In the genomic region with DNA sequence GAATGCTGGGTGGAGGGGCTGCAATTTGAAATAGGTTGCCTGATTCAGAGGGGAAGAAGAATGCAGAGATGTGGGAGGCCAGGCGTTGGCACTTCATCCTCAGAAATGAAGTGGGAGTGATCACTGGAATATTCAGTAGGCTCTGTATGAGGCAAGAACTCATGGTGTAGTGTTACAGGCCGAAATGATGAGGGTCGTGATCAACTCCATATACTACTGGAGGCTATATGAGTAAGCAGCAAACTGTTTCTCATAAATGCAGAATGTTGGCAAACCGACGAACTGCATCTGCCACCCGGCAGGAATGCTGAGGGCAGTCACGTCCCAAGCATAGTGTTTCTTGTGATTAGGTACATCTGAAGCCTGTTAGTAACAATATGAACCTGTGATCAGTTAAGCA, we compare ENCODE assay signal across 14 cellular contexts. TPM values are rescaled to one million over a fixed set of nuclear protein-coding genes. Genes with fewer than 3 reads are reported as not detected.
DNase-seq lines count a peak whose midpoint lies in the region; ATAC-seq and TF ChIP-seq lines count a peak whose summit lies in the region.
"Had no signal": no experiment of that assay in that cellular context is flagged by ENCODE, and none has a peak within 500 bp of the region (broad histone marks: within the 10 kb centered on the region; RNA-seq: fewer than 3 reads in every experiment).

No MANE protein-coding gene starts in this region.

- H3K9me1 ChIP-seq in IMR-90 (ENCODE audit: insufficient read depth, low read length), result no peaks in the 10 kb centered on the region

- H3K27ac ChIP-seq in IMR-90 (ENCODE audit: insufficient read depth, low read length), result peak overlapping the region; percentile 90
- no peak overlapping the region for H3K27ac ChIP-seq in brain microvascular endothelial cell
- no peak overlapping the region for H3K27ac ChIP-seq in left lung
- H3K27ac ChIP-seq in ovary, result no peak overlapping the region
- H3K27ac ChIP-seq: esophagus muscularis mucosa, neutrophil had no signal

- H2AK9ac ChIP-seq in IMR-90 (replicated peaks; ENCODE audit: low read depth, low read length, poor library complexity), result peak overlapping the region; percentile 68

- peak overlapping the region; percentile 88 for H2BK20ac ChIP-seq in IMR-90 (ENCODE audit: low read depth, low read length)

- no peaks in the 10 kb centered on the region for H3K27me3 ChIP-seq in IMR-90 (ENCODE audit: control insufficient read depth, insufficient read depth, low read length)
- no peaks in the 10 kb centered on the region for H3K27me3 ChIP-seq in brain microvascular endothelial cell (replicated peaks)
- no peaks in the 10 kb centered on the region for H3K27me3 ChIP-seq in left lung
- H3K27me3 ChIP-seq in ovary, result no peaks in the 10 kb centered on the region
- H3K27me3 ChIP-seq: esophagus muscularis mucosa, neutrophil had no signal

- H3K4me1 ChIP-seq in IMR-90 (ENCODE audit: control insufficient read depth, insufficient read depth, low read length) (peaks cover 11% of the 10 kb centered on the region), left lung (no peaks in the 10 kb centered on the region), ovary (ENCODE audit: insufficient read depth) (no peaks in the 10 kb centered on the region)
- H3K4me1 ChIP-seq: esophagus muscularis mucosa had no signal

- intact Hi-C loops in IMR-90 (cut with micrococcal nuclease) (loop anchor here (5.0 kb wide), 1 partner anchor 36 kb away; no protein-coding TSS in a partner anchor), left lung (cut with DNase I) (no loop called here), ovary (cut with DNase I) (no loop called here)

- dilution Hi-C loops in IMR-90 (cut with HindIII; ENCODE audit: low sequenced_read_pairs, unreplicated experiment), result no loop called here

- TF ChIP-seq POLR2A in IMR-90 (IDR thresholded peaks at IDR 0.05; ENCODE audit: low read depth, low read length) (no peak), ovary (IDR thresholded peaks at IDR 0.05) (no peak)

- in situ Hi-C loops in IMR-90 (cut with MboI; ENCODE audit: low sequenced_read_pairs) (loop anchor here (5.0 kb wide), 1 partner anchor 41 kb away; no protein-coding TSS in a partner anchor), brain microvascular endothelial cell (cut with HindIII; ENCODE audit: low pct_ligation_motif_present, low sequenced_read_pairs) (no loop called here)

- no peaks in the 10 kb centered on the region for H4K20me1 ChIP-seq in IMR-90 (ENCODE audit: insufficient read depth, low read length)

- H3K4me2 ChIP-seq in IMR-90 (ENCODE audit: low read depth, low read length), result peak overlapping the region; percentile 50

- H2AK5ac ChIP-seq in IMR-90 (ENCODE audit: low read depth, low read length), result peak overlapping the region; percentile 91; the same call in 1 of the 2 replicates

- TF ChIP-seq RAD21 in IMR-90 (IDR thresholded peaks at IDR 0.05; ENCODE audit: low read length), result no peak

- TF ChIP-seq CTCF in AG10803 (conservative IDR thresholded peaks at IDR 0.05; ENCODE audit: low read length), result no peak
- no peak for TF ChIP-seq CTCF in IMR-90 (conservative IDR thresholded peaks at IDR 0.05; ENCODE audit: low read depth, low read length)
- no peak for TF ChIP-seq CTCF in brain microvascular endothelial cell (IDR thresholded peaks at IDR 0.05; ENCODE audit: low read depth, low read length, missing control alignments)
- no peak for TF ChIP-seq CTCF in left lung (IDR thresholded peaks at IDR 0.05)
- no peak for TF ChIP-seq CTCF in ovary (IDR thresholded peaks at IDR 0.05)

- H3K9me3 ChIP-seq in IMR-90 (ENCODE audit: control insufficient read depth, insufficient read depth, low read length), result no peaks in the 10 kb centered on the region
- H3K9me3 ChIP-seq in left lung, result no peaks in the 10 kb centered on the region
- H3K9me3 ChIP-seq in ovary, result no peaks in the 10 kb centered on the region
- H3K9me3 ChIP-seq: esophagus muscularis mucosa, neutrophil had no signal

- H3K79me1 ChIP-seq in IMR-90 (ENCODE audit: low read depth in 1 of 2, low read length in 2 of 2), result no peaks in the 10 kb centered on the region

- H3K14ac ChIP-seq in IMR-90 (replicated peaks; ENCODE audit: low read depth, low read length), result peak overlapping the region; percentile 1; the same call in 1 of the 2 replicates

- H2AFZ ChIP-seq in IMR-90 (replicated peaks; ENCODE audit: low read length, poor library complexity), result peak overlapping the region; percentile 78

- H4K91ac ChIP-seq in IMR-90 (ENCODE audit: insufficient read depth, low read depth, low read length), result peak overlapping the region; percentile 92

- H2BK120ac ChIP-seq in IMR-90 (ENCODE audit: low read depth, low read length), result peak overlapping the region; percentile 87

- ATAC-seq in IMR-90 (ENCODE audit: low read depth), result peak; percentile 94
- no peak for ATAC-seq in left lung
- ATAC-seq: Panc1 had no signal

- peak overlapping the region; percentile 99 for H2BK5ac ChIP-seq in IMR-90 (ENCODE audit: low read depth, low read length, poor library complexity, severe bottlenecking)

- CTCF ChIA-PET in IMR-90 (lab: Yijun Ruan, JAX), result interaction anchor here (0.6 kb wide), 1 partner anchor 23 kb away, joined by 3 read pairs; no protein-coding TSS in a partner anchor

- peak overlapping the region; percentile 85 for H3K4ac ChIP-seq in IMR-90 (ENCODE audit: low read depth, low read length)

- peak overlapping the region; percentile 86 to 88 for H4K8ac ChIP-seq in IMR-90 (ENCODE audit: low read depth in 2 of 2, low read length in 2 of 2)

- peak overlapping the region; percentile 77 for H4K5ac ChIP-seq in IMR-90 (ENCODE audit: low read depth, low read length)

- DNase-seq in AG10803 (ENCODE audit: low read depth) (peak; percentile 93), IMR-90 (peak; percentile 96), brain microvascular endothelial cell (peak; percentile 11), kidney glomerular epithelial cell (lab: John Stamatoyannopoulos, UW) (peak; percentile 80), NCI-H2107 treated with DMSO at 0.1 percent for 48 hours (lab: John Stamatoyannopoulos, UW; ENCODE audit: unreplicated experiment) (no peak), left lung (no peak), ovary (no peak), DMS79 treated with DMSO at 0.1 percent for 48 hours (lab: John Stamatoyannopoulos, UW) (no peak)
- DNase-seq: activated T-cell treated with anti-CD3 and anti-CD28 coated beads for 4 hours, left cardiac atrium had no signal

- POLR2A ChIA-PET in IMR-90 (lab: Charles Lee; ENCODE audit: unreplicated experiment), result no interaction called here

- peak overlapping the region; percentile 58 for H3K56ac ChIP-seq in IMR-90 (ENCODE audit: extremely low read depth, insufficient read depth, low read length)

- H3K9ac ChIP-seq in IMR-90 (ENCODE audit: low read depth, low read length), result peak overlapping the region; percentile 37

- BruUV-seq in IMR-90 (replicated peaks; lab: Mats Ljungman, UMichigan), result no TSS peak

- WGBS in IMR-90 (ENCODE audit: extremely low coverage in 2 of 2, insufficient read length in 1 of 2), 2 experiments, result 0% methylated on average over 1 of the region's 7 CpGs; no CpG with 5 or more reads in 1 of the 2 experiments
- 54 to 68% (median 66%) methylated on average over 7 of the region's 7 CpGs for WGBS in ovary, 3 donors

- H2BK15ac ChIP-seq in IMR-90 (ENCODE audit: low read depth, low read length), result peak overlapping the region; percentile 91

- H3K18ac ChIP-seq in IMR-90 (ENCODE audit: low read depth, low read length), result peak overlapping the region; percentile 87

- no peak for TF ChIP-seq EP300 in ovary (IDR thresholded peaks at IDR 0.05)

- H3K23ac ChIP-seq in IMR-90 (ENCODE audit: low read depth, low read length), result peak overlapping the region; percentile 42; the same call in 1 of the 2 replicates

- H3K4me3 ChIP-seq in AG10803 (ENCODE audit: low read length), result no peak overlapping the region
- no peak overlapping the region for H3K4me3 ChIP-seq in IMR-90 (ENCODE audit: insufficient read depth, low read depth, low read length)
- no peak overlapping the region for H3K4me3 ChIP-seq in brain microvascular endothelial cell (ENCODE audit: low read depth, low read length)
- no peak overlapping the region for H3K4me3 ChIP-seq in left lung
- H3K4me3 ChIP-seq in ovary, result no peak overlapping the region
- H3K4me3 ChIP-seq: esophagus muscularis mucosa had no signal

- H3K36me3 ChIP-seq in IMR-90 (ENCODE audit: control insufficient read depth, insufficient read depth, low read length) (no peaks in the 10 kb centered on the region), brain microvascular endothelial cell (replicated peaks) (no peaks in the 10 kb centered on the region), left lung (peaks cover 0 to 25% of the 10 kb centered on the region in 2 donors), ovary (no peaks in the 10 kb centered on the region)

TF ChIP-seq in IMR-90, 13 proteins besides CTCF, POLR2A, EP300 and RAD21:
- TF ChIP-seq NFE2L2 (IDR thresholded peaks at IDR 0.05; ENCODE audit: low read depth, low read length) (peak; percentile 32; the same call in 1 of the 2 replicates), BHLHE40 (IDR thresholded peaks at IDR 0.05; ENCODE audit: low read depth, low read length) (peak; percentile 57; the same call in 1 of the 2 replicates), FOS (IDR thresholded peaks at IDR 0.05; ENCODE audit: low read depth, low read length) (peak; percentile 36; the same call in 1 of the 2 replicates), CEBPB (IDR thresholded peaks at IDR 0.05; ENCODE audit: low read depth, low read length) (peak; percentile 96), MAZ (IDR thresholded peaks at IDR 0.05; ENCODE audit: borderline replicate concordance, low read depth, low read length) (no peak), MAFK (IDR thresholded peaks at IDR 0.05; ENCODE audit: low read depth, low read length) (peak; percentile 7; the same call in 1 of the 2 replicates)

RNA-seq across cellular contexts. Expression of gene KCNS1, which starts 12.7 kb away (rescaled TPM):
- total RNA-seq in IMR-90 (2012; rRNA removed), result 0.54 and 0.56 TPM in 2 replicates
- 0.46 and 0.62 TPM in 2 replicates for polyA plus RNA-seq in IMR-90 (2012; rRNA removed)
- 0.48 and 0.85 TPM in 2 replicates for polyA plus RNA-seq in IMR-90 (2012; cell fraction: cytosol; rRNA removed)
- 0.33 and 0.55 TPM in 2 replicates for polyA plus RNA-seq in IMR-90 (2012; cell fraction: nucleus; rRNA removed; ENCODE audit: low replicate concordance)
- under 1 TPM; 0.97 to 0.99 TPM for total RNA-seq in left lung
- not detected for total RNA-seq in ovary
- polyA plus RNA-seq in ovary, result under 1 TPM; 0.02 to 0.80 TPM

RNA-seq across cellular contexts. Expression of gene WFDC5, which starts 26.7 kb away (rescaled TPM):
- total RNA-seq in IMR-90 (2012; rRNA removed) (not detected in 2 replicates), left lung (under 1 TPM; 0.32 to 0.37 TPM), ovary (not detected)
- polyA plus RNA-seq in IMR-90 (2012; rRNA removed) (not detected in 2 replicates), ovary (not detected)
- not detected in 2 replicates for polyA plus RNA-seq in IMR-90 (2012; cell fraction: cytosol; rRNA removed)
- polyA plus RNA-seq in IMR-90 (2012; cell fraction: nucleus; rRNA removed; ENCODE audit: low replicate concordance), result not detected in 2 replicates
- total RNA-seq: esophagus muscularis mucosa, left cardiac atrium had no signal
- polyA plus RNA-seq: CD14-positive monocyte had no signal

RNA-seq across cellular contexts. Expression of gene WFDC12, which starts 36.0 kb away (rescaled TPM):
- total RNA-seq in IMR-90 (2012; rRNA removed) (not detected in 2 replicates), left lung (under 1 TPM; 0.44 to 0.73 TPM), ovary (not detected)
- polyA plus RNA-seq in IMR-90 (2012; rRNA removed) (not detected in 2 replicates), ovary (not detected)
- not detected in 2 replicates for polyA plus RNA-seq in IMR-90 (2012; cell fraction: cytosol; rRNA removed)
- not detected in 2 replicates for polyA plus RNA-seq in IMR-90 (2012; cell fraction: nucleus; rRNA removed; ENCODE audit: low replicate concordance)
- total RNA-seq: esophagus muscularis mucosa, left cardiac atrium had no signal
- polyA plus RNA-seq: CD14-positive monocyte had no signal

Comparison
In these comparisons a context has a peak if more than half of its experiments do, and no peak if none do; other contexts are left out.
1. DNase-seq: peak in AG10803 (single experiment), IMR-90 (single experiment), brain microvascular endothelial cell (single experiment) and kidney glomerular epithelial cell (single experiment); none in NCI-H2107 treated with DMSO at 0.1 percent for 48 hours (single experiment), left lung (0 of 2), ovary (0 of 5) and DMS79 treated with DMSO at 0.1 percent for 48 hours (single experiment).